ENCODE assay signal across 24 cellular contexts in the genomic region with DNA sequence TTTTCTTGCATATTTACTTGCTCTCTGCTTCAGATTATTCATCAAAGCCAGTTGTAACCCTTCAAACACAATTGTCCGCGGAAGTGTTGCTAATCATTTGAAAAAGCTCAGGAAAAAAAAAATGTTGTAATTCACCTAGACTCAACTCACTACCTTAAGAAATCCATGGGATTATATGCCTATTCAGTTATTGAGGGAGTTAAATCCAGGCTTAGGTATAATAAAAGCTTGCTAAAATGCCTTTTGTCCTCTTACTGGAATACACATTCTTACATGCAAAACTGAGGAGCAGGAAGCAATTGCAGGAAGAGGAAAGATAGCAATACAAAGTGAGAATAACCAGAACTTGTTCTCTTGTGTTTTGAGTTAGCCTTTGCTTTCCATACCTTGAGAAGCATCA.
"Had no signal": no experiment of that assay in that cellular context is flagged by ENCODE, and none has a peak within 500 bp of the region (broad histone marks: within the 10 kb centered on the region; RNA-seq: fewer than 3 reads in every experiment).

No MANE protein-coding gene starts in this region.

- H3K4me3 ChIP-seq: ascending aorta, K562 had no signal

- H3K9me3 ChIP-seq: ascending aorta had no signal

- H3K27me3 ChIP-seq: ascending aorta had no signal

- ATAC-seq: activated CD4-positive, CD25-positive, alpha-beta regulatory T cell treated with anti-CD3 and anti-CD28 coated beads, Interleukin-2, amount 50 U/mL, for 24 hours; activated CD8-positive, alpha-beta memory T cell treated with anti-CD3 and anti-CD28 coated beads, Interleukin-2, amount 10 ng/mL, durations not matched to agents 7 days and 5 days; activated naive CD4-positive, alpha-beta T cell treated with anti-CD3 and anti-CD28 coated beads, Interleukin-2, amount 50 U/mL, for 72 hours; activated naive CD8-positive, alpha-beta T cell treated with anti-CD3 and anti-CD28 coated beads, Interleukin-2, amount 50 U/mL, for 24 hours; K562; PC-3; T-cell had no signal

- H3K4me1 ChIP-seq: ascending aorta had no signal

- H3K36me3 ChIP-seq: ascending aorta had no signal

- FAIRE-seq: K562 had no signal

- DNase-seq: activated CD4-positive, alpha-beta T cell treated with anti-CD3 and anti-CD28 coated beads for 48 hours; activated CD4-positive, alpha-beta T cell treated with anti-CD3 and anti-CD28 coated beads, Interleukin-2, amount 50 U/mL, for 4 hours; activated CD8-positive, alpha-beta memory T cell treated with anti-CD3 and anti-CD28 coated beads, Interleukin-2, amount 10 ng/mL, durations not matched to agents 7 days and 5 days; activated effector memory CD4-positive, alpha-beta T cell treated with Interleukin-2 at 50 U/mL for 16 hours; activated naive CD4-positive, alpha-beta T cell; activated naive CD8-positive, alpha-beta T cell treated with anti-CD3 and anti-CD28 coated beads, Interleukin-2, amount 50 U/mL, for 24 hours; activated T-cell treated with anti-CD3 and anti-CD28 coated beads, Interleukin-2, amount 50 U/mL, for 24 hours; amniotic stem cell; Karpas-422; NCI-H1105 treated with DMSO at 0.1 percent for 48 hours; NCI-H1436 treated with DMSO at 0.1 percent for 48 hours; NCI-H187; NCI-H2081; NCI-H524; PC-3; SHP77 treated with DMSO at 0.1 percent for 48 hours; T-cell; T-helper 2 cell; T1000; WERI-Rb-1 had no signal

- H3K27ac ChIP-seq: ascending aorta, WERI-Rb-1 had no signal
